Comparison of ENCODE assay signal across 18 cellular contexts in the genomic region with DNA sequence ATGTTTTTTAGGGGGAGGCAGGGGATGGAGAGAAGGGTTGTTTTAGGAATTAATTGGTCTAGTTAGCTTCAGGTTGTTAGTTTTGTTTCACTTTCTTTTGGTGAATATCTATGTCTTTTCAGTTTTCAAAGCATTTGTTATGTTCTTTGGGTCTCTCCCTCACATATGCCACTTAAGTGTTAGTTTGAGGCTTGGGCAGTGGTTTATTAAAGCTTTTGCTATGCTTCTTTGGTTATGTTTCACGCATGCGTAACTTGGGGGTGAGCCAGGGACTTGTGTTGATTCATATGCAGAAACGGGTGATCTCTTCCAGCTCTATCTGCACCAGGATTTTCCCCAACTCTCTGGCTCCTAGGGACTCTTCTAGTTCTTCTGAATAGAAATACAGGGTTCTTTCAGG. TPM values are rescaled to one million over a fixed set of nuclear protein-coding genes. Genes with fewer than 3 reads are reported as not detected.
DNase-seq lines count a peak whose midpoint lies in the region; ATAC-seq and TF ChIP-seq lines count a peak whose summit lies in the region.
"Had no signal": no experiment of that assay in that cellular context is flagged by ENCODE, and none has a peak within 500 bp of the region (broad histone marks: within the 10 kb centered on the region; RNA-seq: fewer than 3 reads in every experiment).

No MANE protein-coding gene starts in this region.

- DNase-seq in LHCN-M2 (ENCODE audit: low read depth) (peak; percentile 59), fibroblast of mammary gland (ENCODE audit: low read depth) (peak; percentile 67), osteocyte (ENCODE audit: extremely low spot score, unreplicated experiment) (no peak)
- no peak for DNase-seq in stimulated activated CD4-positive, alpha-beta T cell treated with anti-CD3 and anti-CD28 coated beads, Interleukin-2, amount 100 ng/mL, for 24 hours
- DNase-seq: activated CD4-positive, CD25-positive, alpha-beta regulatory T cell; activated T-cell treated with anti-CD3 and anti-CD28 coated beads, Interleukin-2, amount 50 U/mL, for 4 hours; islet precursor cell; NCI-H524; Right ventricle myocardium superior; upper lobe of right lung had no signal

- H3K27ac Mint-ChIP-seq in osteocyte (ENCODE audit: unreplicated experiment), result no peak overlapping the region
- H3K27ac Mint-ChIP-seq: nephron had no signal

- no peak overlapping the region for H3K27ac ChIP-seq in ACC112 (ENCODE audit: low read depth, low read length)
- H3K27ac ChIP-seq: BLaER1 treated with 17β-estradiol and CSF1 and Interleukin-3, amounts not matched to agents 10 nM and 100 nM; body of pancreas; epithelial cell of prostate; upper lobe of right lung had no signal

- no peaks in the 10 kb centered on the region for H3K9me3 Mint-ChIP-seq in osteocyte (ENCODE audit: unreplicated experiment)
- H3K9me3 Mint-ChIP-seq: nephron had no signal

- H3K36me3 ChIP-seq in ACC112 (ENCODE audit: insufficient read depth, low read length), result no peaks in the 10 kb centered on the region
- H3K36me3 ChIP-seq: BLaER1 treated with 17β-estradiol and CSF1 and Interleukin-3, amounts not matched to agents 10 nM and 100 nM; upper lobe of right lung had no signal

- TF ChIP-seq CTCF in fibroblast of mammary gland (conservative IDR thresholded peaks at IDR 0.05; ENCODE audit: control insufficient read depth, insufficient read depth, low read depth, low read length), result no peak
- TF ChIP-seq CTCF in osteocyte (IDR thresholded peaks at IDR 0.05), result no peak

- 0 out of 2 replicates have a peak, but pooled peaks cover 11% of the 10 kb centered on the region for H3K27me3 ChIP-seq in ACC112 (ENCODE audit: insufficient read depth, low read length)
- H3K27me3 ChIP-seq: BLaER1 treated with 17β-estradiol and CSF1 and Interleukin-3, amounts not matched to agents 10 nM and 100 nM; body of pancreas had no signal

- H2AFZ ChIP-seq in ACC112 (ENCODE audit: low read length, unreplicated experiment), result peak overlapping the region; percentile 20

- H3K4me1 Mint-ChIP-seq in osteocyte (ENCODE audit: unreplicated experiment), result no peaks in the 10 kb centered on the region
- H3K4me1 Mint-ChIP-seq: nephron had no signal

- no peaks in the 10 kb centered on the region for H3K4me1 ChIP-seq in ACC112 (ENCODE audit: control insufficient read depth, insufficient read depth, low read length, unreplicated experiment)
- H3K4me1 ChIP-seq: BLaER1 treated with 17β-estradiol and CSF1 and Interleukin-3, amounts not matched to agents 10 nM and 100 nM; body of pancreas; upper lobe of right lung had no signal

- H3K36me3 Mint-ChIP-seq in osteocyte (ENCODE audit: unreplicated experiment), result no peaks in the 10 kb centered on the region

- ATAC-seq in GM18861 (IDR thresholded peaks at IDR 0.05; ENCODE audit: unreplicated experiment) (peak; percentile 42), HG03354 (IDR thresholded peaks at IDR 0.05; ENCODE audit: poor library complexity, severe bottlenecking, unreplicated experiment) (no peak), GM18907 (IDR thresholded peaks at IDR 0.05; ENCODE audit: unreplicated experiment) (no peak)
- ATAC-seq: activated T-cell treated with anti-CD3 and anti-CD28 coated beads, Interleukin-2, amount 50 U/mL, for 4 hours; body of pancreas; upper lobe of right lung had no signal

- H3K4me3 Mint-ChIP-seq in osteocyte (ENCODE audit: unreplicated experiment), result no peak overlapping the region
- H3K4me3 Mint-ChIP-seq: activated T-cell treated with anti-CD3 and anti-CD28 coated beads, Interleukin-2, amount 50 U/mL, for 4 hours; nephron had no signal

- H3K79me2 ChIP-seq in ACC112 (ENCODE audit: control insufficient read depth, insufficient read depth, low read length, unreplicated experiment), result no peaks in the 10 kb centered on the region

- H3K27me3 Mint-ChIP-seq in osteocyte (ENCODE audit: unreplicated experiment), result peaks cover 28% of the 10 kb centered on the region

- H3K4me3 ChIP-seq in ACC112 (ENCODE audit: low read depth, low read length) (peak overlapping the region; percentile 20; the same call in 1 of the 2 replicates), fibroblast of mammary gland (ENCODE audit: control insufficient read depth, low read depth, low read length) (no peak overlapping the region)
- H3K4me3 ChIP-seq: BLaER1 treated with 17β-estradiol and CSF1 and Interleukin-3, amounts not matched to agents 10 nM and 100 nM; body of pancreas; upper lobe of right lung had no signal

RNA-seq across cellular contexts. Expression of a gene that starts 11.4 kb away (rescaled TPM):
- total RNA-seq in LHCN-M2 (2014; rRNA removed) (26.2 and 31.3 TPM in 2 replicates), osteocyte (8.5 and 9.3 TPM in 2 replicates)
- 4.7 TPM for polyA plus RNA-seq in LHCN-M2 (2012)

Comparison
In these comparisons a context has a peak if more than half of its experiments do, and no peak if none do; other contexts are left out.
1. DNase-seq: peak in LHCN-M2 (single experiment) and fibroblast of mammary gland (single experiment); none in stimulated activated CD4-positive, alpha-beta T cell treated with anti-CD3 and anti-CD28 coated beads, Interleukin-2, amount 100 ng/mL, for 24 hours (0 of 2) and osteocyte (single experiment).